Comparison of ENCODE assay signal across 25 cellular contexts in genomic region chr1:55579332-55579996, GRCh38.
DNase-seq lines count a peak whose midpoint lies in the region; ATAC-seq, FAIRE-seq and TF ChIP-seq lines count a peak whose summit lies in the region.
"Had no signal": no experiment of that assay in that cellular context is flagged by ENCODE, and none has a peak within 500 bp of the region (broad histone marks: within the 10 kb centered on the region; RNA-seq: fewer than 3 reads in every experiment).

No MANE protein-coding gene starts in this region.

- CTCF ChIA-PET in A549 (lab: Yijun Ruan, JAX): no interaction called here

- H3K27ac Mint-ChIP-seq in naive thymus-derived CD8-positive, alpha-beta T cell: no peak overlapping the region
- H3K27ac Mint-ChIP-seq: CD4-positive, CD25-positive, alpha-beta regulatory T cell; IgD-negative memory B cell had no signal

- no peaks in the 10 kb centered on the region for H3K27me3 ChIP-seq in suprapubic skin
- H3K27me3 ChIP-seq: BE2C had no signal

- H3K4me3 ChIP-seq in A549: no peak overlapping the region
- no peak overlapping the region for H3K4me3 ChIP-seq in suprapubic skin

- POLR2A ChIA-PET in A549 (lab: Yijun Ruan, JAX): no interaction called here
- POLR2A ChIA-PET in naive thymus-derived CD8-positive, alpha-beta T cell (lab: Charles Lee): no interaction called here

- no peak for TF ChIP-seq CTCF in A549 (IDR thresholded peaks at IDR 0.05)
- no peak for TF ChIP-seq CTCF in suprapubic skin (IDR thresholded peaks at IDR 0.05)

- no peak for ATAC-seq in A549
- no peak for ATAC-seq in naive thymus-derived CD8-positive, alpha-beta T cell

- H3K9me3 ChIP-seq in A549: no peaks in the 10 kb centered on the region
- no peaks in the 10 kb centered on the region for H3K9me3 ChIP-seq in suprapubic skin
- H3K9me3 ChIP-seq: BE2C had no signal

- H3K4me2 ChIP-seq in A549: no peak overlapping the region

- 87% methylated on average over 3 of the region's 3 CpGs for WGBS in A549 (ENCODE audit: missing lambda C conversion rate)
- WGBS in suprapubic skin: 91% methylated on average over 3 of the region's 3 CpGs

- DNase-seq in A549 (ENCODE audit: low read depth in 1 of 2, low spot score in 1 of 2) (no peak), M059J (ENCODE audit: low read depth) (peak; percentile 27), left kidney (ENCODE audit: low read depth, low spot score) (peak; percentile 51), suprapubic skin (ENCODE audit: low spot score in 2 of 2) (no peak), SHP77 (lab: John Stamatoyannopoulos, UW) (no peak), ecto neural progenitor cell (ENCODE audit: low spot score) (no peak), NCI-H1092 treated with DMSO at 0.1 percent for 48 hours (lab: John Stamatoyannopoulos, UW) (no peak)
- DNase-seq in naive thymus-derived CD8-positive, alpha-beta T cell: no peak
- DNase-seq: 8988T; BE2C; CD4-positive, CD25-positive, alpha-beta regulatory T cell; COR-L47; DMS 273 treated with DMSO at 0.1 percent for 48 hours; DND-41; H7; Karpas-422; MM.1S; NCI-H1105; NCI-H2081; NCI-H2171 treated with DMSO at 0.1 percent for 48 hours; NCI-H446; NCI-H69; SHP77 treated with DMSO at 0.1 percent for 48 hours had no signal

- TF ChIP-seq POLR2A in A549 (IDR thresholded peaks at IDR 0.05; ENCODE audit: low read length): no peak
- TF ChIP-seq POLR2A in suprapubic skin (IDR thresholded peaks at IDR 0.05): no peak

- H3K4me1 ChIP-seq in A549: peaks cover 20% of the 10 kb centered on the region; the same call in 2 of the 3 replicates
- H3K4me1 ChIP-seq in suprapubic skin: peaks cover 34% of the 10 kb centered on the region
- H3K4me1 ChIP-seq: BE2C had no signal

- TF ChIP-seq RAD21 in A549 (conservative IDR thresholded peaks at IDR 0.05 in 1 of 2, IDR thresholded peaks at IDR 0.05 in 1 of 2): no peak

- no peaks in the 10 kb centered on the region for H3K36me3 Mint-ChIP-seq in naive thymus-derived CD8-positive, alpha-beta T cell
- H3K36me3 Mint-ChIP-seq: CD4-positive, CD25-positive, alpha-beta regulatory T cell had no signal

- FAIRE-seq in A549 (lab: Jason Lieb, UNC): no peak
- FAIRE-seq: HTR-8/SVneo had no signal

- TF ChIP-seq EP300 in A549 (IDR thresholded peaks at IDR 0.05) (no peak), suprapubic skin (IDR thresholded peaks at IDR 0.05) (no peak)

- H3K36me3 ChIP-seq in suprapubic skin: no peaks in the 10 kb centered on the region
- H3K36me3 ChIP-seq: BE2C had no signal

- H3K4me1 Mint-ChIP-seq in naive thymus-derived CD8-positive, alpha-beta T cell: no peaks in the 10 kb centered on the region
- H3K4me1 Mint-ChIP-seq: CD4-positive, CD25-positive, alpha-beta regulatory T cell; IgD-negative memory B cell had no signal

- H3K4me3 Mint-ChIP-seq in naive thymus-derived CD8-positive, alpha-beta T cell: no peak overlapping the region
- H3K4me3 Mint-ChIP-seq: CD4-positive, CD25-positive, alpha-beta regulatory T cell; IgD-negative memory B cell had no signal

- H3K27me3 Mint-ChIP-seq in naive thymus-derived CD8-positive, alpha-beta T cell: peaks cover 0 to 16% (median 8%) of the 10 kb centered on the region in 5 donors

- peak overlapping the region; percentile 57 to 72; a peak in 2 of 6 replicates for H3K27ac ChIP-seq in A549
- H3K27ac ChIP-seq in suprapubic skin: peak overlapping the region; percentile 84

- no peaks in the 10 kb centered on the region for H3K9me3 Mint-ChIP-seq in naive thymus-derived CD8-positive, alpha-beta T cell
- H3K9me3 Mint-ChIP-seq: IgD-negative memory B cell had no signal

TF ChIP-seq in A549, 52 proteins besides CTCF, POLR2A, EP300 and RAD21:
- no peak for TF ChIP-seq NR3C1 (IDR thresholded peaks at IDR 0.05)
- TF ChIP-seq HOXB13 (CRISPR knock-in tag; IDR thresholded peaks at IDR 0.05; ENCODE audit: low read depth): no peak
- no peak for TF ChIP-seq TP53 (CRISPR knock-in tag; IDR thresholded peaks at IDR 0.05)
- TF ChIP-seq ELK1 (IDR thresholded peaks at IDR 0.05; ENCODE audit: low read depth, low read length): no peak
- no peak for TF ChIP-seq KDM5A (IDR thresholded peaks at IDR 0.05)
- no peak for TF ChIP-seq REST (IDR thresholded peaks at IDR 0.05)
- no peak for TF ChIP-seq MYC (IDR thresholded peaks at IDR 0.05; ENCODE audit: borderline replicate concordance, low read length)
- no peak for TF ChIP-seq CHD2 (IDR thresholded peaks at IDR 0.05; ENCODE audit: low read length, partially characterized antibody)
- TF ChIP-seq RNF2 (IDR thresholded peaks at IDR 0.05; ENCODE audit: borderline replicate concordance, low read depth): no peak
- TF ChIP-seq HOXA7 (CRISPR knock-in tag; IDR thresholded peaks at IDR 0.05): no peak
- TF ChIP-seq, protein P1, sequence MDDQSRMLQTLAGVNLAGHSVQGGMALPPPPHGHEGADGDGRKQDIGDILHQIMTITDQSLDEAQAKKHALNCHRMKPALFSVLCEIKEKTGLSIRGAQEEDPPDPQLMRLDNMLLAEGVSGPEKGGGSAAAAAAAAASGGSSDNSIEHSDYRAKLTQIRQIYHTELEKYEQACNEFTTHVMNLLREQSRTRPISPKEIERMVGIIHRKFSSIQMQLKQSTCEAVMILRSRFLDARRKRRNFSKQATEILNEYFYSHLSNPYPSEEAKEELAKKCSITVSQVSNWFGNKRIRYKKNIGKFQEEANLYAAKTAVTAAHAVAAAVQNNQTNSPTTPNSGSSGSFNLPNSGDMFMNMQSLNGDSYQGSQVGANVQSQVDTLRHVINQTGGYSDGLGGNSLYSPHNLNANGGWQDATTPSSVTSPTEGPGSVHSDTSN (IDR thresholded peaks at IDR 0.05): no peak
- TF ChIP-seq NFE2L2 (conservative IDR thresholded peaks at IDR 0.05; ENCODE audit: low read length): no peak
- no peak for TF ChIP-seq PHF8 (IDR thresholded peaks at IDR 0.05; ENCODE audit: borderline replicate concordance, low read depth)
- no peak for TF ChIP-seq TFCP2L1 (CRISPR knock-in tag; IDR thresholded peaks at IDR 0.05)
- no peak for TF ChIP-seq ZC3H11A (IDR thresholded peaks at IDR 0.05)
- TF ChIP-seq ZSCAN20 (CRISPR knock-in tag; IDR thresholded peaks at IDR 0.05): no peak
- TF ChIP-seq FOSL2 (IDR thresholded peaks at IDR 0.05): no peak
- TF ChIP-seq FOSL2 (CRISPR knock-in tag; IDR thresholded peaks at IDR 0.05): no peak
- no peak for TF ChIP-seq NPAS2 (CRISPR knock-in tag; IDR thresholded peaks at IDR 0.05; ENCODE audit: borderline replicate concordance)

Comparison
In these comparisons a context has a peak if more than half of its experiments do, and no peak if none do; other contexts are left out.
1. DNase-seq: peak in M059J (single experiment) and left kidney (single experiment); none in A549 (0 of 2), suprapubic skin (0 of 2), SHP77 (0 of 2), ecto neural progenitor cell (single experiment), naive thymus-derived CD8-positive, alpha-beta T cell (0 of 10) and NCI-H1092 treated with DMSO at 0.1 percent for 48 hours (single experiment).